ENCODE assay signal across 26 cellular contexts in genomic region chr14:88933203-88933602, GRCh38.
DNase-seq lines count a peak whose midpoint lies in the region; ATAC-seq and TF ChIP-seq lines count a peak whose summit lies in the region.
"Had no signal": no experiment of that assay in that cellular context is flagged by ENCODE, and none has a peak within 500 bp of the region (broad histone marks: within the 10 kb centered on the region; RNA-seq: fewer than 3 reads in every experiment).

No MANE protein-coding gene starts in this region.

- TF ChIP-seq CTCF in mesothelial cell of epicardium (IDR thresholded peaks at IDR 0.05; ENCODE audit: unreplicated experiment), result no peak

- H3K4me3 Mint-ChIP-seq in mesothelial cell of epicardium, result no peak overlapping the region
- no peak overlapping the region for H3K4me3 Mint-ChIP-seq in activated naive CD8-positive, alpha-beta T cell treated with anti-CD3 and anti-CD28 coated beads, Interleukin-2, amount 50 U/mL, for 24 hours
- H3K4me3 Mint-ChIP-seq: activated T-cell treated with anti-CD3 and anti-CD28 coated beads, Interleukin-2, amount 50 U/mL, for 24 hours; CD14-positive monocyte; endodermal cell; HFFc6; neural crest cell; stimulated activated naive CD8-positive, alpha-beta T cell treated with anti-CD3 and anti-CD28 coated beads, Interleukin-15, amount 100 ng/mL, for 72 hours had no signal

- peaks cover 3% of the 10 kb centered on the region for H3K27me3 Mint-ChIP-seq in mesothelial cell of epicardium (ENCODE audit: low read depth)
- H3K27me3 Mint-ChIP-seq in activated naive CD8-positive, alpha-beta T cell treated with anti-CD3 and anti-CD28 coated beads, Interleukin-2, amount 50 U/mL, for 24 hours, result peaks cover 12% of the 10 kb centered on the region

- peaks cover 10% of the 10 kb centered on the region for H3K9me3 Mint-ChIP-seq in mesothelial cell of epicardium
- H3K9me3 Mint-ChIP-seq in activated naive CD8-positive, alpha-beta T cell treated with anti-CD3 and anti-CD28 coated beads, Interleukin-2, amount 50 U/mL, for 24 hours, result peaks cover 5% of the 10 kb centered on the region
- H3K9me3 Mint-ChIP-seq: HFFc6 had no signal

- no peak for ATAC-seq in activated naive CD8-positive, alpha-beta T cell treated with anti-CD3 and anti-CD28 coated beads, Interleukin-2, amount 50 U/mL, for 24 hours
- ATAC-seq: body of pancreas; lower lobe of right lung; mucosa of descending colon; SK-N-SH treated with all-trans-retinoic acid at 6 μM for 48 hours; stimulated activated naive CD8-positive, alpha-beta T cell treated with anti-CD3 and anti-CD28 coated beads, Interleukin-15, amount 100 ng/mL, for 72 hours had no signal

- peaks cover 9% of the 10 kb centered on the region for H3K4me1 Mint-ChIP-seq in mesothelial cell of epicardium
- no peaks in the 10 kb centered on the region for H3K4me1 Mint-ChIP-seq in activated naive CD8-positive, alpha-beta T cell treated with anti-CD3 and anti-CD28 coated beads, Interleukin-2, amount 50 U/mL, for 24 hours
- H3K4me1 Mint-ChIP-seq: CD14-positive monocyte; endodermal cell; stimulated activated naive CD8-positive, alpha-beta T cell treated with anti-CD3 and anti-CD28 coated beads, Interleukin-15, amount 100 ng/mL, for 72 hours had no signal

- no peaks in the 10 kb centered on the region for H3K36me3 Mint-ChIP-seq in mesothelial cell of epicardium
- no peaks in the 10 kb centered on the region for H3K36me3 Mint-ChIP-seq in activated naive CD8-positive, alpha-beta T cell treated with anti-CD3 and anti-CD28 coated beads, Interleukin-2, amount 50 U/mL, for 24 hours (ENCODE audit: low read depth)
- H3K36me3 Mint-ChIP-seq: CD14-positive monocyte had no signal

- DNase-seq in DMS79 (lab: John Stamatoyannopoulos, UW), result peak; percentile 83
- peak; percentile 14 for DNase-seq in NCI-H1092 (lab: John Stamatoyannopoulos, UW)
- DNase-seq in RPMI7951 (ENCODE audit: low read depth), result peak; percentile 10
- DNase-seq in mesothelial cell of epicardium (ENCODE audit: low spot score in 2 of 2, unreplicated experiment in 2 of 2), result no peak
- no peak for DNase-seq in GDM1 (lab: John Stamatoyannopoulos, UW)
- no peak for DNase-seq in activated naive CD8-positive, alpha-beta T cell treated with anti-CD3 and anti-CD28 coated beads, Interleukin-2, amount 50 U/mL, for 24 hours
- DNase-seq in head of caudate nucleus, result no peak
- DNase-seq: activated CD4-positive, alpha-beta T cell treated with anti-CD3 and anti-CD28 coated beads for 4 hours; activated gamma-delta T cell treated with Interleukin-2 at 50 U/mL for 16 hours; activated T-cell treated with anti-CD3 and anti-CD28 coated beads, Interleukin-2, amount 50 U/mL, for 24 hours; body of pancreas; colonic mucosa; endodermal cell; esophagus squamous epithelium; GF-D8; GM23248; HFFc6; KBM-7; lower lobe of right lung; mucosa of descending colon; NCI-H187 treated with DMSO at 0.1 percent for 48 hours; stimulated activated naive CD8-positive, alpha-beta T cell treated with anti-CD3 and anti-CD28 coated beads, Interleukin-15, amount 100 ng/mL, for 72 hours; thyroid gland had no signal

- intact Hi-C loops in head of caudate nucleus (cut with DNase I), result no loop called here

- H3K27ac Mint-ChIP-seq in mesothelial cell of epicardium, result peak overlapping the region; percentile 2
- H3K27ac Mint-ChIP-seq in activated naive CD8-positive, alpha-beta T cell treated with anti-CD3 and anti-CD28 coated beads, Interleukin-2, amount 50 U/mL, for 24 hours, result no peak overlapping the region
- H3K27ac Mint-ChIP-seq: activated T-cell treated with anti-CD3 and anti-CD28 coated beads, Interleukin-2, amount 50 U/mL, for 24 hours; endodermal cell; stimulated activated naive CD8-positive, alpha-beta T cell treated with anti-CD3 and anti-CD28 coated beads, Interleukin-15, amount 100 ng/mL, for 72 hours had no signal

Comparison
In these comparisons a context has a peak if more than half of its experiments do, and no peak if none do; other contexts are left out.
1. DNase-seq: peak in DMS79 (single experiment), NCI-H1092 (single experiment) and RPMI7951 (single experiment); none in mesothelial cell of epicardium (0 of 2), GDM1 (single experiment), activated naive CD8-positive, alpha-beta T cell treated with anti-CD3 and anti-CD28 coated beads, Interleukin-2, amount 50 U/mL, for 24 hours (single experiment) and head of caudate nucleus (0 of 42).